In the genomic region with DNA sequence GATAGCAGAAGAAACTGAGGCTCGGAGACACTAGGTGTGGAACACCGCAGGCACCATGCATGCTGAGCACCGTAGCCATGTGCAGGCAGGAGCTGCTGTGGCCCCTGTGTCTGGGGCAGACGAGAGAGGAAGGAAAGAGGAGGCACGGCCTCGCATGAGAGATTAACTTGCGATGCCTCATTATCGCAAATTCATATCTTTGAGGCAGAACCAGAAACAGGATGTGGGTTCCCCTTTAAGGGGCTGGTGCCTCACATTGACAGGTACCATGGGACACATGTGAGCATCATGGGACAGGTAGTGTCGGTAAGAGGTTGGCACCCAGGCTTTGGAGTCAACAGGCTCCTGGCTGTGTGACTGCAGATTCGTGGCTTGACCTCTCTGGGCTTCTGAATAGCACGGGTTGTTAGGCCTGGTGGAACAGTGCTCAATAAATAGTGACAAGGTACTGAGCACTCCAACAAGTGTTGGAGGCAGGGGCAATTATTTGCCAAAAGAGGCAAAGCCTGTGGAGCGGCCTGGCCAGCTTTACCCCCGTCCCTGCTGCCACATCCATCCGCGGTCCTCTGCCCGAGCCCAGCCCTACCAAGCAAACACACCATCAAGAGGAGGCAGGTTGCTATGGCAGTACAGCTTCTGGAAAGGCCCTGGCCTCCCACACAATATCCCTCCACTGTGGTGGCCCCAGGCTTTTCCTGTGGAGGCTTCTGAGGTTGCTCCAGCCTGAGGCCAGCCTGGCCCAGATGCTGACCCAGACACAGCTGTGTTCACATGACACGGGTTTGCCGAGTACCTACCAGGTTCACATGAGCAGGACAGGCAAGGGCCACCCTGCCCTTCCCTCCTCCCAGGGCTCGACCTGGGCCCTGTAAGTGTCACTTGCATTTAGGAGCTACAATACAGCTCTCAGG, we compare ENCODE assay signal across 8 cellular contexts. TPM values are rescaled to one million over a fixed set of nuclear protein-coding genes. Genes with fewer than 3 reads are reported as not detected.
A peak's percentile ranks its signal among the peaks of the same experiment; 100 is the strongest.
DNase-seq lines count a peak whose midpoint lies in the region; ATAC-seq, FAIRE-seq and TF ChIP-seq lines count a peak whose summit lies in the region.

No MANE protein-coding gene starts in this region.

- H3K27me3 Mint-ChIP-seq in IgD-negative memory B cell (peaks cover 2% of the 10 kb centered on the region), Caco-2 (ENCODE audit: insufficient read depth, unreplicated experiment) (no peaks in the 10 kb centered on the region)

- no peak for TF ChIP-seq CTCF in right lobe of liver (IDR thresholded peaks at IDR 0.05)
- no peak for TF ChIP-seq CTCF in Caco-2 (IDR thresholded peaks at IDR 0.05; ENCODE audit: insufficient read depth in 1 of 2, low read depth in 1 of 2, low read length in 1 of 2, severe bottlenecking in 1 of 2, unreplicated experiment in 1 of 2)

- peak; percentile 48 for TF ChIP-seq POLR2A in GM12892 (IDR thresholded peaks at IDR 0.05; ENCODE audit: low read depth, low read length)
- TF ChIP-seq POLR2A in right lobe of liver (IDR thresholded peaks at IDR 0.05): no peak

- peak overlapping the region; percentile 93 to 98 (median 97) for H3K27ac Mint-ChIP-seq in IgD-negative memory B cell
- no peak overlapping the region for H3K27ac Mint-ChIP-seq in Caco-2 (ENCODE audit: unreplicated experiment)

- peak in 3 of 4 donors; percentile 5 to 40 (median 19) for ATAC-seq in right lobe of liver
- peak; percentile 56 for ATAC-seq in stimulated activated naive CD8-positive, alpha-beta T cell treated with anti-CD3 and anti-CD28 coated beads, Interleukin-15, Interleukin-2, amounts not matched to agents 100 U/mL and 50 U/mL, for 24 hours
- ATAC-seq in GM21515 (IDR thresholded peaks at IDR 0.05; ENCODE audit: unreplicated experiment): no peak

- POLR2A ChIA-PET in Caco-2 (lab: Charles Lee): no interaction called here

- H3K9me3 Mint-ChIP-seq in IgD-negative memory B cell (no peaks in the 10 kb centered on the region), Caco-2 (ENCODE audit: unreplicated experiment) (no peaks in the 10 kb centered on the region)

- H3K36me3 Mint-ChIP-seq in IgD-negative memory B cell: peaks cover 3% of the 10 kb centered on the region
- H3K36me3 Mint-ChIP-seq in Caco-2 (ENCODE audit: insufficient read depth, unreplicated experiment): no peaks in the 10 kb centered on the region

- H3K27me3 ChIP-seq in right lobe of liver (no peaks in the 10 kb centered on the region), Caco-2 (replicated peaks; ENCODE audit: control insufficient read depth, insufficient read depth, low read length) (no peaks in the 10 kb centered on the region)

- peak; percentile 66 for DNase-seq in GM12892 (ENCODE audit: insufficient read length)
- DNase-seq in activated CD8-positive, alpha-beta memory T cell treated with anti-CD3 and anti-CD28 coated beads, Interleukin-2, amount 50 U/mL, for 1 hour (ENCODE audit: extremely low read depth): peak; percentile 65
- no peak for DNase-seq in right lobe of liver
- DNase-seq in stimulated activated naive CD8-positive, alpha-beta T cell treated with anti-CD3 and anti-CD28 coated beads, Interleukin-15, Interleukin-2, amounts not matched to agents 100 U/mL and 50 U/mL, for 24 hours: peak; percentile 66
- no peak for DNase-seq in NCI-H510A treated with DMSO at 0.1 percent for 48 hours (lab: John Stamatoyannopoulos, UW)
- no peak for DNase-seq in Caco-2

- H3K27ac ChIP-seq in right lobe of liver: peak overlapping the region; percentile 4 to 32 (median 24)

- WGBS in right lobe of liver (ENCODE audit: insufficient coverage, low coverage, low lambda C conversion rate, missing lambda C conversion rate): 51% methylated on average over 10 of the region's 19 CpGs

- no peaks in the 10 kb centered on the region for H3K36me3 ChIP-seq in right lobe of liver
- H3K36me3 ChIP-seq in Caco-2 (ENCODE audit: control insufficient read depth, insufficient read depth, low read length): no peaks in the 10 kb centered on the region

- peak overlapping the region; percentile 60 to 90 (median 68) for H3K4me3 Mint-ChIP-seq in IgD-negative memory B cell
- no peak overlapping the region for H3K4me3 Mint-ChIP-seq in Caco-2 (ENCODE audit: unreplicated experiment)

- no TSS peak for BruUV-seq in Caco-2 (replicated peaks; lab: Mats Ljungman, UMichigan)

- H3K9me3 ChIP-seq in right lobe of liver (no peaks in the 10 kb centered on the region), Caco-2 (no peaks in the 10 kb centered on the region)

- no peak overlapping the region for H3K4me3 ChIP-seq in right lobe of liver
- H3K4me3 ChIP-seq in Caco-2 (ENCODE audit: low read depth, low read length): no peak overlapping the region

- intact Hi-C loops in right lobe of liver (cut with DNase I): no loop called here
- intact Hi-C loops in Caco-2 (cut with micrococcal nuclease; ENCODE audit: unreplicated experiment): no loop called here

- CTCF ChIA-PET in Caco-2 (lab: Charles Lee): interaction anchor here (1.1 kb wide), 1 partner anchor 71 kb away, joined by 3 read pairs; no protein-coding TSS in a partner anchor

- H3K4me1 ChIP-seq in right lobe of liver (peaks cover 0 to 6% (median 0%) of the 10 kb centered on the region in 4 donors), Caco-2 (no peaks in the 10 kb centered on the region)

- H3K4me1 Mint-ChIP-seq in IgD-negative memory B cell (peaks cover 29 to 59% (median 56%) of the 10 kb centered on the region in 3 donors), Caco-2 (ENCODE audit: low read depth, unreplicated experiment) (no peaks in the 10 kb centered on the region)

- peak; percentile 81 for FAIRE-seq in GM12892 (lab: Jason Lieb, UNC)

RNA-seq across cellular contexts. Expression of a gene that starts 40.6 kb away (rescaled TPM):
- 6.5 TPM for polyA plus RNA-seq in GM12892 (2012; ENCODE audit: missing spikeins)
- polyA plus RNA-seq in IgD-negative memory B cell: 12.7 TPM
- total RNA-seq in right lobe of liver (1 to 10 TPM; 3.9 to 6.8 (median 5.7) TPM), Caco-2 (2022) (8.5 and 8.6 TPM in 2 replicates)

RNA-seq across cellular contexts. Expression of a gene that starts 41.5 kb away (rescaled TPM):
- 5.8 TPM for polyA plus RNA-seq in GM12892 (2012; ENCODE audit: missing spikeins)
- 7.4 TPM for polyA plus RNA-seq in IgD-negative memory B cell
- 10 to 100 TPM; 21.2 to 81.5 (median 53.3) TPM for total RNA-seq in right lobe of liver
- 16.5 and 18.5 TPM in 2 replicates for total RNA-seq in Caco-2 (2022)

RNA-seq across cellular contexts. Expression of a gene that starts 45.7 kb away (rescaled TPM):
- polyA plus RNA-seq in GM12892 (2012; ENCODE audit: missing spikeins): 26.4 TPM
- polyA plus RNA-seq in IgD-negative memory B cell: 90.5 TPM
- total RNA-seq in right lobe of liver: 10 to 100 TPM in 5 of 6 experiments, 1 to 10 TPM in 1; 9.7 to 54.1 (median 23.6) TPM
- total RNA-seq in Caco-2 (2022): 44.1 and 47.1 TPM in 2 replicates

Comparison
In these comparisons a context has a peak if more than half of its experiments do, and no peak if none do; other contexts are left out.
1. DNase-seq: peak in GM12892 (single experiment), activated CD8-positive, alpha-beta memory T cell treated with anti-CD3 and anti-CD28 coated beads, Interleukin-2, amount 50 U/mL, for 1 hour (single experiment) and stimulated activated naive CD8-positive, alpha-beta T cell treated with anti-CD3 and anti-CD28 coated beads, Interleukin-15, Interleukin-2, amounts not matched to agents 100 U/mL and 50 U/mL, for 24 hours (single experiment); none in right lobe of liver (0 of 3), NCI-H510A treated with DMSO at 0.1 percent for 48 hours (single experiment) and Caco-2 (0 of 2).